In the genomic region with DNA sequence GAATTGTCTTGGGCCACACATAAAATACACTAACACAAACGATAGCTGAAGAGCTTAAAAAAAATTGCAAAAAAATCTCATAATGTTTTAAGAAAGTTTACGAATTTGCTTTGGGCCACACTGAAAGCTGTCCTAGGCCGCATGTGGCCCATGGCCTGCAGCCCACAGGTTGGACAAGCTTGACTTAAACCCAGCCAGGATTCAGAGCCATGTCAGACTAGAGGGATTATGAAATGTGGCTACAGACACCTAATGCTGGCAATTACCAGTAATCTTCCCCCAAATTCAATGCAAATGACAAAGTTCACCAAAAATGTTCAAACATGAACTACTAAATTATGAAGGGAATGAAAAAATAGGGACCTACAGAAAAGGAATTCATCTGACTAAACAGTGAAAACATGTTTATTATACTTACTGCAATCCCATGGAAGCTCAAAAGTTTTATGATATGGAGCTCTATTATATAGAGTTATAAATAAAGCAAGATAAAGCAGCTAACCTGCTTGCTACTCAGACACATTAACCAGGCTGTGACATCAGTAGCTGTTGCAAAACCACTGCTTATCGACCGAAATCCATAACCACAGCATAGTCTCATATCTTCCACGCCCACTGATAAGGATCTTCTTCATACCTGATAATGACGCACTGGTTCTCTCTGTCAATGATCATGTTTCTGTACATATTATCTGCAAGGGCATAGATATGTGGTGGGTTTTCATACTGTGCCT, we compare ENCODE assay signal across 12 cellular contexts. TPM values are rescaled to one million over a fixed set of nuclear protein-coding genes. Genes with fewer than 3 reads are reported as not detected.
DNase-seq lines count a peak whose midpoint lies in the region; ATAC-seq, FAIRE-seq and TF ChIP-seq lines count a peak whose summit lies in the region.
"Had no signal": no experiment of that assay in that cellular context is flagged by ENCODE, and none has a peak within 500 bp of the region (broad histone marks: within the 10 kb centered on the region; RNA-seq: fewer than 3 reads in every experiment).

No MANE protein-coding gene starts in this region.

- ATAC-seq in stimulated activated naive CD8-positive, alpha-beta T cell treated with anti-CD3 and anti-CD28 coated beads, Interleukin-15, Interleukin-2, amounts not matched to agents 100 U/mL and 50 U/mL, for 24 hours = peak; percentile 61
- no peak for ATAC-seq in GM21825 (IDR thresholded peaks at IDR 0.05; ENCODE audit: unreplicated experiment)

- peaks cover 2 to 21% (median 4%) of the 10 kb centered on the region in 4 donors for H3K4me1 ChIP-seq in Peyer's patch

- no peaks in the 10 kb centered on the region for H3K9me3 ChIP-seq in Peyer's patch
- H3K9me3 ChIP-seq: stomach had no signal

- H3K36me3 Mint-ChIP-seq in CD14-positive monocyte = peaks cover 10 to 37% of the 10 kb centered on the region in 2 donors

- intact Hi-C loops in CD14-positive monocyte (cut with micrococcal nuclease) = no loop called here

- H3K9me3 Mint-ChIP-seq in CD14-positive monocyte = no peaks in the 10 kb centered on the region
- H3K9me3 Mint-ChIP-seq: activated B cell treated with CpG ODN at 0.5 μM for 24 hours, brain had no signal

- no peak overlapping the region for H3K27ac Mint-ChIP-seq in CD14-positive monocyte
- H3K27ac Mint-ChIP-seq: activated B cell treated with CpG ODN at 0.5 μM for 24 hours had no signal

- DNase-seq in activated T-cell treated with anti-CD3 and anti-CD28 coated beads for 24 hours (ENCODE audit: low read depth) = peak; percentile 10
- no peak for DNase-seq in activated T-cell treated with anti-CD3 and anti-CD28 coated beads, Interleukin-2, amount 50 U/mL, for 48 hours
- peak in 1 of 3 donors; percentile 82 for DNase-seq in Peyer's patch
- DNase-seq in stimulated activated naive CD8-positive, alpha-beta T cell treated with anti-CD3 and anti-CD28 coated beads, Interleukin-15, Interleukin-2, amounts not matched to agents 100 U/mL and 50 U/mL, for 24 hours = no peak
- DNase-seq in CD14-positive monocyte (ENCODE audit: low spot score) = no peak
- no peak for DNase-seq in C1 segment of cervical spinal cord (lab: John Stamatoyannopoulos, UW)
- DNase-seq: activated B cell treated with CpG ODN at 0.5 μM for 24 hours, stomach had no signal

- TF ChIP-seq POLR2A in Peyer's patch (IDR thresholded peaks at IDR 0.05) = no peak

- H3K27me3 Mint-ChIP-seq in CD14-positive monocyte (ENCODE audit: low read depth in 3 of 3) = no peaks in the 10 kb centered on the region
- H3K27me3 Mint-ChIP-seq: activated B cell treated with CpG ODN at 0.5 μM for 24 hours, brain had no signal

- no peak overlapping the region for H3K4me3 ChIP-seq in Peyer's patch
- H3K4me3 ChIP-seq: lung, stomach had no signal

- TF ChIP-seq CTCF in Peyer's patch (IDR thresholded peaks at IDR 0.05) (no peak), CD14-positive monocyte (IDR thresholded peaks at IDR 0.05) (no peak)

- H3K27ac ChIP-seq in Peyer's patch = peak overlapping the region in 3 of 4 donors; percentile 46 to 84 (median 77)

- peaks cover 6% of the 10 kb centered on the region for H3K4me1 Mint-ChIP-seq in CD14-positive monocyte

- peak; percentile 70 for FAIRE-seq in colon (lab: Jason Lieb, UNC)

- H3K4me3 Mint-ChIP-seq in CD14-positive monocyte = no peak overlapping the region
- H3K4me3 Mint-ChIP-seq: activated B cell treated with CpG ODN at 0.5 μM for 24 hours, brain had no signal

- no peaks in the 10 kb centered on the region for H3K27me3 ChIP-seq in Peyer's patch
- H3K27me3 ChIP-seq: stomach had no signal

- peaks cover 0 to 6% (median 0%) of the 10 kb centered on the region in 3 donors for H3K36me3 ChIP-seq in Peyer's patch

RNA-seq across cellular contexts. Expression of gene LDHAL6B, which starts 49.2 kb away (rescaled TPM):
- not detected for total RNA-seq in Peyer's patch
- not detected for polyA plus RNA-seq in CD14-positive monocyte
- total RNA-seq: activated B cell treated with CpG ODN at 0.5 μM for 24 hours, lung, stomach had no signal
- polyA plus RNA-seq: stomach had no signal
